8 cellular contexts compared by ENCODE assay signal in the genomic region with DNA sequence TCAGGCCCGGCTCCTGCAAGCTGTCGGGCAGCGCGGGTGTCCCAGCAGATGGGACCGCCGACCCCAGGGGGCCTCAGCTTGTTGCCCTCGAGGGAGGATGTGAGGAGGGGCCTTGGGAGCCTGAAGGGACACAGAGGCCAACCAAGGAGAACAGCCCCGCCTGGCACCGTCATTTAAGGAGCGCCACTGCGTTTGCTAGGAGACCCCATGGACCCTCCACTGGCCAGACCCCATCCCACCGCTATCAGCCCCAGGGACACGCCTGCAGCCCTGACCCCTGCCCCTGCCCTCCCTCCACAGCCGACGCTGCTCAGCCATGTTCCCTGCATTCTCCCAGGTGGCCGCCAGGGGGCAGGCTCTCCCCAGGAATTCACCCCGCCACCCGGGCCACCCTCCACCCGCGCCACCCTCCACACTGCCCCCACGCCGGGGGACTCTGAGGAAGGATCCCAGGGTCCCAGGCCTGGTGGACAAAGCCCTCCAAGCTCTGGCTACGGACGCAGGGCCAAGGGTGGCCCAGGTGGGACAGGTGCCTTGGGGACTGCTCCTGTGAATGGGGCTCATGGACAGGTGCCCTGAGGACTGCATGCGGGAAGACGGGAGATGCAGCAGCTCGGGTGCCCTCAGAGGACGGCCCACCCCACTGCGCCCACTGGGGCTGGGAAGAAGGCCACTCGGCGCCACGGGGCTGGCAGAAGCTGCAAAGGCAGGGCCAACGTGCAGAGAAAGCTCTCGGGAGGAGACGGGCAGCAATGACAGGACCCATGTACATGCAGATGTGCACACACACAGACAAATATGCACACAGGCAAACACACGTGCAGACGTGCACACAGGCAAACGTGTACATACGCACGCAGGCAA. TPM values are rescaled to one million over a fixed set of nuclear protein-coding genes. Genes with fewer than 3 reads are reported as not detected.
DNase-seq lines count a peak whose midpoint lies in the region; ATAC-seq lines count a peak whose summit lies in the region.

No MANE protein-coding gene starts in this region.

- peaks cover 10% of the 10 kb centered on the region for H3K36me3 Mint-ChIP-seq in effector memory CD8-positive, alpha-beta T cell (ENCODE audit: insufficient read depth)
- H3K36me3 Mint-ChIP-seq in naive B cell: peaks cover 0 to 9% of the 10 kb centered on the region in 2 donors
- H3K36me3 Mint-ChIP-seq in stimulated activated effector memory CD8-positive, alpha-beta T cell treated with anti-CD3 and anti-CD28 coated beads, Interleukin-12 subunit alpha, Interleukin-12 subunit beta, amount 100 ng/mL, for 72 hours: peaks cover 78% of the 10 kb centered on the region

- no peak overlapping the region for H3K4me3 Mint-ChIP-seq in effector memory CD8-positive, alpha-beta T cell
- peak overlapping the region in 7 of 8 donors; percentile 19 to 72 (median 47) for H3K4me3 Mint-ChIP-seq in naive B cell
- H3K4me3 Mint-ChIP-seq in stimulated activated effector memory CD8-positive, alpha-beta T cell treated with anti-CD3 and anti-CD28 coated beads, Interleukin-12 subunit alpha, Interleukin-12 subunit beta, amount 100 ng/mL, for 72 hours: no peak overlapping the region

- peaks cover 16% of the 10 kb centered on the region in 2 donors for H3K4me1 Mint-ChIP-seq in effector memory CD8-positive, alpha-beta T cell (ENCODE audit: low read depth in 2 of 2)
- peaks cover 21 to 37% (median 34%) of the 10 kb centered on the region in 3 donors for H3K4me1 Mint-ChIP-seq in naive B cell
- peaks cover 49% of the 10 kb centered on the region for H3K4me1 Mint-ChIP-seq in stimulated activated effector memory CD8-positive, alpha-beta T cell treated with anti-CD3 and anti-CD28 coated beads, Interleukin-12 subunit alpha, Interleukin-12 subunit beta, amount 100 ng/mL, for 72 hours

- H3K9me3 Mint-ChIP-seq in effector memory CD8-positive, alpha-beta T cell: no peaks in the 10 kb centered on the region
- H3K9me3 Mint-ChIP-seq in naive B cell: no peaks in the 10 kb centered on the region
- no peaks in the 10 kb centered on the region for H3K9me3 Mint-ChIP-seq in stimulated activated effector memory CD8-positive, alpha-beta T cell treated with anti-CD3 and anti-CD28 coated beads, Interleukin-12 subunit alpha, Interleukin-12 subunit beta, amount 100 ng/mL, for 72 hours

- ATAC-seq in effector memory CD8-positive, alpha-beta T cell (replicated peaks): peak; percentile 93
- ATAC-seq in naive B cell (ENCODE audit: low read depth in 2 of 2): peak; percentile 86 to 90
- peak; percentile 71 for ATAC-seq in stimulated activated effector memory CD8-positive, alpha-beta T cell treated with anti-CD3 and anti-CD28 coated beads, Interleukin-12 subunit alpha, Interleukin-12 subunit beta, amount 100 ng/mL, for 72 hours
- ATAC-seq in HG03045 (IDR thresholded peaks at IDR 0.05; ENCODE audit: unreplicated experiment): no peak

- H3K27me3 Mint-ChIP-seq in effector memory CD8-positive, alpha-beta T cell: no peaks in the 10 kb centered on the region
- H3K27me3 Mint-ChIP-seq in naive B cell: peaks cover 0 to 4% (median 0%) of the 10 kb centered on the region in 3 donors

- H3K27ac Mint-ChIP-seq in effector memory CD8-positive, alpha-beta T cell: no peak overlapping the region
- peak overlapping the region in 1 of 6 donors; percentile 42 for H3K27ac Mint-ChIP-seq in naive B cell
- peak overlapping the region; percentile 52 for H3K27ac Mint-ChIP-seq in stimulated activated effector memory CD8-positive, alpha-beta T cell treated with anti-CD3 and anti-CD28 coated beads, Interleukin-12 subunit alpha, Interleukin-12 subunit beta, amount 100 ng/mL, for 72 hours

- DNase-seq in GDM1 (lab: John Stamatoyannopoulos, UW) (peak; percentile 19), LoVo (ENCODE audit: low spot score) (peak; percentile 14), naive B cell (peak; percentile 71), OCI-M2 (lab: John Stamatoyannopoulos, UW; ENCODE audit: unreplicated experiment) (no peak)
- DNase-seq in activated CD8-positive, alpha-beta memory T cell treated with anti-CD3 and anti-CD28 coated beads for 1 hour (ENCODE audit: extremely low read depth in 1 of 2, low read depth in 1 of 2): peak; percentile 40 to 66
- peak; percentile 75 to 81 (median 79) for DNase-seq in effector memory CD8-positive, alpha-beta T cell
- peak; percentile 87 to 93 for DNase-seq in stimulated activated effector memory CD8-positive, alpha-beta T cell treated with anti-CD3 and anti-CD28 coated beads, Interleukin-12 subunit alpha, Interleukin-12 subunit beta, amount 100 ng/mL, for 72 hours (ENCODE audit: low spot score in 2 of 2)

RNA-seq across cellular contexts. Expression of a gene that starts 34.4 kb away (rescaled TPM):
- 10 to 100 TPM in 1 of 6 donors, 1 to 10 TPM in 4, under 1 TPM in 1; 0.41 to 13.4 (median 4.9) TPM for polyA plus RNA-seq in naive B cell (ENCODE audit: low read depth in 6 of 6)

RNA-seq across cellular contexts. Expression of a gene that starts 39.3 kb away (rescaled TPM):
- polyA plus RNA-seq in naive B cell (ENCODE audit: low read depth in 6 of 6): 10 to 100 TPM in 1 of 6 donors, 1 to 10 TPM in 5; 2.7 to 15.4 (median 7.9) TPM

RNA-seq across cellular contexts. Expression of a gene that starts 42.3 kb away (rescaled TPM):
- polyA plus RNA-seq in naive B cell (ENCODE audit: low read depth in 6 of 6): 1 to 10 TPM in 5 of 6 donors, not detected in 1; 1.2 to 3.8 (median 2.0) TPM

RNA-seq across cellular contexts. Expression of a gene that starts 59.2 kb away (rescaled TPM):
- 10 to 100 TPM; 15.9 to 32.5 (median 22.7) TPM for polyA plus RNA-seq in naive B cell (ENCODE audit: low read depth in 6 of 6)

Comparison
In these comparisons a context has a peak if more than half of its experiments do, and no peak if none do; other contexts are left out.
1. H3K4me3 Mint-ChIP-seq: peak in naive B cell (7 of 8); none in effector memory CD8-positive, alpha-beta T cell (0 of 2) and stimulated activated effector memory CD8-positive, alpha-beta T cell treated with anti-CD3 and anti-CD28 coated beads, Interleukin-12 subunit alpha, Interleukin-12 subunit beta, amount 100 ng/mL, for 72 hours (single experiment).